19 cellular contexts compared by ENCODE assay signal in the genomic region with DNA sequence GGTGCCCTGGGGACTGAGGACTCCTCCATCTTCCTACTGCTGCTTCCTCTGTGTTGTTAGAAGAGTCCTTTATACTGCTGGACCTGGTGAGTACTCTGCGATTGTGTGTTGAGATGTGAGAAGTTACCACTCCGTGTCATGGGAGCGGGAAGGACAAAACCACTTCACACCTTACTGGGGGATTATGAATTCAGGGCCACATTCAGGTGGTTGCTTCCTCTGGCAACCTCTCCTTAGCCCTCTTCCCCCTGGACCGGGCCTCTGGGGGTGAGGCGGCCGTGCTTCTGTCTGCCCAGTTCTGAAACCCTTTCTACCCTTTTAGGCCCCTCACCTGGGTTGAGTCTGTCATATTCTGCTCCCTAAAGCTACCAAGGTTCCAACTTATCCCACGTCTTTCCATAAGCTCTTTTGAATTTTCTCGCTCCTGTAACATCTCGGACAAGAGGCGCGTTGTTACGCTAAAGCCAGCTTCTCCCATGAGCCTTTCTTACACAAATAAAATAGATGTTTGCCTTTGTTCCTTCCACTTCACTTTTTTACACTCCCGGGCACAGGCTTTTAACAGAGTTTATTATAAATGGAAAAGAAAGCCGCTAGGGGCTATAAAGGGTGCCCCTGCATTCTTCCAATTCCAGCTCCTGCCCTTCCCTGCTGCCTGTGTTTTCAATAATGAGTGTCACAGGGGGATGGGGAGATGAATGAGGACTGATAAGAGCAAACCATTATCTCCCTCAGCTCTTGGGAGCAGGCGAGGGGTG. TPM values are rescaled to one million over a fixed set of nuclear protein-coding genes. Genes with fewer than 3 reads are reported as not detected.
"Had no signal": no experiment of that assay in that cellular context is flagged by ENCODE, and none has a peak within 500 bp of the region (broad histone marks: within the 10 kb centered on the region; RNA-seq: fewer than 3 reads in every experiment).

No MANE protein-coding gene starts in this region.

- H3K4me1 ChIP-seq: body of pancreas, colonic mucosa, pancreas, uterus had no signal

- H3K36me3 Mint-ChIP-seq: activated naive CD8-positive, alpha-beta T cell treated with anti-CD3 and anti-CD28 coated beads for 36 hours had no signal

- H3K9me3 ChIP-seq: body of pancreas, colonic mucosa, pancreas, uterus had no signal

- DNase-seq: activated CD4-positive, alpha-beta T cell treated with anti-CD3 and anti-CD28 coated beads, Interleukin-2, amount 10 ng/mL, durations not matched to agents 24 days and 14 days; activated CD4-positive, CD25-positive, alpha-beta regulatory T cell; activated CD8-positive, alpha-beta memory T cell treated with anti-CD3 and anti-CD28 coated beads, Interleukin-2, amount 50 U/mL, for 48 hours; activated naive CD8-positive, alpha-beta T cell treated with anti-CD3 and anti-CD28 coated beads for 36 hours; amygdala; body of pancreas; caudate nucleus; colonic mucosa; foreskin fibroblast; glutamatergic neuron; left ventricle myocardium superior; mesenchymal stem cell; pancreas; sigmoid colon; stimulated activated CD4-positive, alpha-beta T cell treated with anti-CD3 and anti-CD28 coated beads, Interleukin-12 subunit alpha, Interleukin-12 subunit beta, amount 100 ng/mL, for 4 hours; stimulated activated CD4-positive, alpha-beta T cell treated with anti-CD3 and anti-CD28 coated beads, Interleukin-2, amount 100 ng/mL, for 24 hours; SW 1271; uterus had no signal

- H3K27me3 ChIP-seq: body of pancreas, colonic mucosa, sigmoid colon, uterus had no signal

- H3K4me1 Mint-ChIP-seq: activated CD4-positive, alpha-beta T cell treated with anti-CD3 and anti-CD28 coated beads, Interleukin-2, amount 10 ng/mL, durations not matched to agents 24 days and 14 days; activated naive CD8-positive, alpha-beta T cell treated with anti-CD3 and anti-CD28 coated beads for 36 hours had no signal

- H3K27ac Mint-ChIP-seq: activated CD4-positive, alpha-beta T cell treated with anti-CD3 and anti-CD28 coated beads, Interleukin-2, amount 10 ng/mL, durations not matched to agents 24 days and 14 days; activated naive CD8-positive, alpha-beta T cell treated with anti-CD3 and anti-CD28 coated beads for 36 hours had no signal

- H3K27me3 Mint-ChIP-seq: activated CD4-positive, alpha-beta T cell treated with anti-CD3 and anti-CD28 coated beads, Interleukin-2, amount 10 ng/mL, durations not matched to agents 24 days and 14 days; activated naive CD8-positive, alpha-beta T cell treated with anti-CD3 and anti-CD28 coated beads for 36 hours had no signal

- H3K36me3 ChIP-seq: colonic mucosa, pancreas, sigmoid colon, uterus had no signal

- H3K4me3 Mint-ChIP-seq: activated CD4-positive, alpha-beta T cell treated with anti-CD3 and anti-CD28 coated beads, Interleukin-2, amount 10 ng/mL, durations not matched to agents 24 days and 14 days; activated naive CD8-positive, alpha-beta T cell treated with anti-CD3 and anti-CD28 coated beads for 36 hours had no signal

- H3K4me3 ChIP-seq: body of pancreas, colonic mucosa, pancreas, sigmoid colon, uterus had no signal

- ATAC-seq: body of pancreas, left ventricle myocardium superior, pancreas had no signal

- H3K9me3 Mint-ChIP-seq: activated CD4-positive, alpha-beta T cell treated with anti-CD3 and anti-CD28 coated beads, Interleukin-2, amount 10 ng/mL, durations not matched to agents 24 days and 14 days had no signal

- H3K27ac ChIP-seq: body of pancreas, colonic mucosa, pancreas, sigmoid colon, uterus had no signal

RNA-seq across cellular contexts. Expression of gene CDH13, which starts 20.7 kb away (rescaled TPM):
- total RNA-seq: activated CD4-positive, alpha-beta T cell treated with anti-CD3 and anti-CD28 coated beads, Interleukin-2, amount 10 ng/mL, durations not matched to agents 24 days and 14 days; activated naive CD8-positive, alpha-beta T cell treated with anti-CD3 and anti-CD28 coated beads for 36 hours; T-helper 2 cell treated with Interferon-gamma antibody and Interleukin-4, amounts not matched to agents 100 ng/mL and 5 ng/mL, for 36 hours had no signal
